In genomic region chr4:128379860-128380259, GRCh38 we compare ENCODE assay signal across 9 cellular contexts.
DNase-seq lines count a peak whose midpoint lies in the region; ATAC-seq, FAIRE-seq and TF ChIP-seq lines count a peak whose summit lies in the region.
"Had no signal": no experiment of that assay in that cellular context is flagged by ENCODE, and none has a peak within 500 bp of the region (broad histone marks: within the 10 kb centered on the region; RNA-seq: fewer than 3 reads in every experiment).

No MANE protein-coding gene starts in this region.

- peak; percentile 55 for DNase-seq in A172 (ENCODE audit: low spot score)
- DNase-seq in NAMALWA (ENCODE audit: low spot score) = peak; percentile 38
- no peak for DNase-seq in colonic mucosa
- DNase-seq in myocyte (ENCODE audit: low read depth) = peak; percentile 61
- no peak for DNase-seq in GM12892 (ENCODE audit: insufficient read length)
- DNase-seq in NCI-H2171 (lab: John Stamatoyannopoulos, UW) = no peak
- DNase-seq in DMS114 treated with DMSO at 0.1 percent for 48 hours (lab: John Stamatoyannopoulos, UW; ENCODE audit: unreplicated experiment) = no peak

- no peaks in the 10 kb centered on the region for H3K27me3 ChIP-seq in colonic mucosa

- no peak overlapping the region for H3K4me3 ChIP-seq in colonic mucosa
- H3K4me3 ChIP-seq: skin epidermis had no signal

- no peak overlapping the region for H3K27ac ChIP-seq in colonic mucosa

- no peak overlapping the region for H3K9ac ChIP-seq in colonic mucosa (ENCODE audit: low read depth in 2 of 2, low read length in 2 of 2)

- no peaks in the 10 kb centered on the region for H3K36me3 ChIP-seq in colonic mucosa

- intact Hi-C loops in colonic mucosa (cut with DNase I) = loop anchor here (10.0 kb wide), 2 partner anchors 95 to 175 kb away; partner anchors contain the start of gene PGRMC2

- no peaks in the 10 kb centered on the region for H3K4me1 ChIP-seq in colonic mucosa

- TF ChIP-seq POLR2A in GM12892 (IDR thresholded peaks at IDR 0.05; ENCODE audit: low read depth, low read length) = no peak

- no peaks in the 10 kb centered on the region for H3K9me3 ChIP-seq in colonic mucosa

- ATAC-seq in GM18868 (IDR thresholded peaks at IDR 0.05; ENCODE audit: unreplicated experiment) = peak; percentile 91

- peak; percentile 39 for TF ChIP-seq CTCF in colonic mucosa (IDR thresholded peaks at IDR 0.05)

- FAIRE-seq in GM12892 (lab: Jason Lieb, UNC) = no peak

Comparison
In these comparisons a context has a peak if more than half of its experiments do, and no peak if none do; other contexts are left out.
1. DNase-seq: peak in A172 (single experiment), NAMALWA (single experiment) and myocyte (single experiment); none in colonic mucosa (single experiment), GM12892 (single experiment), NCI-H2171 (single experiment) and DMS114 treated with DMSO at 0.1 percent for 48 hours (single experiment).